Comparison of ENCODE assay signal across 30 cellular contexts in genomic region chr16:15736529-15736928, GRCh38.
"Had no signal": no experiment of that assay in that cellular context is flagged by ENCODE, and none has a peak within 500 bp of the region (broad histone marks: within the 10 kb centered on the region; RNA-seq: fewer than 3 reads in every experiment).

No MANE protein-coding gene starts in this region.

- H3K4me1 ChIP-seq: adrenal gland, body of pancreas, colonic mucosa had no signal

- DNase-seq: activated CD4-positive, alpha-beta memory T cell treated with anti-CD3 and anti-CD28 coated beads, Interleukin-2, amount 10 ng/mL, durations not matched to agents 7 days and 5 days; activated CD4-positive, alpha-beta T cell treated with anti-CD3 and anti-CD28 coated beads for 4 hours; activated CD4-positive, alpha-beta T cell treated with anti-CD3 and anti-CD28 coated beads, Interleukin-2, amount 10 ng/mL, durations not matched to agents 7 days and 5 days; activated CD4-positive, alpha-beta T cell treated with anti-CD3 and anti-CD28 coated beads, Interleukin-2, amount 50 U/mL, for 4 hours; activated CD4-positive, CD25-positive, alpha-beta regulatory T cell; activated CD4-positive, CD25-positive, alpha-beta regulatory T cell treated with anti-CD3 and anti-CD28 coated beads, Interleukin-2, amount 50 U/mL, for 72 hours; activated CD8-positive, alpha-beta memory T cell treated with anti-CD3 and anti-CD28 coated beads, Interleukin-2, amount 50 U/mL, for 48 hours; activated gamma-delta T cell; activated naive CD4-positive, alpha-beta T cell; activated naive CD4-positive, alpha-beta T cell treated with anti-CD3 and anti-CD28 coated beads, Interleukin-2, amount 10 ng/mL, durations not matched to agents 7 days and 5 days; activated T-cell treated with anti-CD3 and anti-CD28 coated beads for 4 hours; activated T-cell treated with anti-CD3 and anti-CD28 coated beads, Interleukin-2, amount 50 U/mL, for 24 hours; activated T-cell treated with anti-CD3 and anti-CD28 coated beads, Interleukin-2, amount 50 U/mL, for 72 hours; adrenal gland; amygdala; aorta; body of pancreas; central memory CD4-positive, alpha-beta T cell; cerebellar nuclear complex; colonic mucosa; effector CD8-positive, alpha-beta T cell; foreskin fibroblast; head of caudate nucleus; T-helper 1 cell; T-helper 17 cell; T1000; WERI-Rb-1 had no signal

- H3K36me3 ChIP-seq: adrenal gland, colonic mucosa, WERI-Rb-1 had no signal

- H3K4me1 Mint-ChIP-seq: activated CD4-positive, alpha-beta T cell treated with anti-CD3 and anti-CD28 coated beads, Interleukin-2, amount 10 ng/mL, durations not matched to agents 7 days and 5 days had no signal

- H3K27me3 Mint-ChIP-seq: activated CD4-positive, alpha-beta memory T cell treated with anti-CD3 and anti-CD28 coated beads, Interleukin-2, amount 10 ng/mL, durations not matched to agents 7 days and 5 days; activated CD4-positive, alpha-beta T cell treated with anti-CD3 and anti-CD28 coated beads, Interleukin-2, amount 10 ng/mL, durations not matched to agents 7 days and 5 days; activated naive CD4-positive, alpha-beta T cell treated with anti-CD3 and anti-CD28 coated beads, Interleukin-2, amount 10 ng/mL, durations not matched to agents 7 days and 5 days; activated T-cell treated with anti-CD3 and anti-CD28 coated beads, Interleukin-2, amount 50 U/mL, for 24 hours; T-helper 17 cell had no signal

- H3K9me3 Mint-ChIP-seq: activated CD4-positive, alpha-beta memory T cell treated with anti-CD3 and anti-CD28 coated beads, Interleukin-2, amount 10 ng/mL, durations not matched to agents 7 days and 5 days; activated CD4-positive, alpha-beta T cell treated with anti-CD3 and anti-CD28 coated beads, Interleukin-2, amount 10 ng/mL, durations not matched to agents 7 days and 5 days; activated naive CD4-positive, alpha-beta T cell treated with anti-CD3 and anti-CD28 coated beads, Interleukin-2, amount 10 ng/mL, durations not matched to agents 7 days and 5 days; activated naive CD4-positive, alpha-beta T cell treated with anti-CD3 and anti-CD28 coated beads, Interleukin-2, amount 50 U/mL, for 72 hours; T-helper 2 cell treated with Interferon-gamma antibody and Interleukin-4, amounts not matched to agents 5 μg/mL and 100 μg/mL, for 36 hours had no signal

- H3K9me3 ChIP-seq: adrenal gland, body of pancreas, colonic mucosa had no signal

- ATAC-seq: activated naive CD4-positive, alpha-beta T cell treated with anti-CD3 and anti-CD28 coated beads, Interleukin-2, amount 50 U/mL, for 72 hours; activated T-cell treated with anti-CD3 and anti-CD28 coated beads, Interleukin-2, amount 50 U/mL, for 72 hours; body of pancreas; T-helper 17 cell had no signal

- H3K27ac ChIP-seq: adrenal gland, body of pancreas, colonic mucosa, epithelial cell of prostate, WERI-Rb-1 had no signal

- H3K27me3 ChIP-seq: adrenal gland, body of pancreas, colonic mucosa had no signal

- H3K27ac Mint-ChIP-seq: activated CD4-positive, alpha-beta memory T cell treated with anti-CD3 and anti-CD28 coated beads, Interleukin-2, amount 10 ng/mL, durations not matched to agents 7 days and 5 days; activated CD4-positive, alpha-beta T cell treated with anti-CD3 and anti-CD28 coated beads, Interleukin-2, amount 10 ng/mL, durations not matched to agents 7 days and 5 days; T-helper 2 cell treated with Interferon-gamma antibody and Interleukin-4, amounts not matched to agents 5 μg/mL and 100 μg/mL, for 36 hours had no signal

- H3K4me3 ChIP-seq: adrenal gland, body of pancreas, colonic mucosa had no signal

- H3K4me3 Mint-ChIP-seq: activated CD4-positive, alpha-beta memory T cell treated with anti-CD3 and anti-CD28 coated beads, Interleukin-2, amount 10 ng/mL, durations not matched to agents 7 days and 5 days; activated CD4-positive, alpha-beta T cell treated with anti-CD3 and anti-CD28 coated beads, Interleukin-2, amount 10 ng/mL, durations not matched to agents 7 days and 5 days; activated naive CD4-positive, alpha-beta T cell treated with anti-CD3 and anti-CD28 coated beads, Interleukin-2, amount 10 ng/mL, durations not matched to agents 7 days and 5 days; activated T-cell treated with anti-CD3 and anti-CD28 coated beads, Interleukin-2, amount 50 U/mL, for 24 hours; activated T-cell treated with anti-CD3 and anti-CD28 coated beads, Interleukin-2, amount 50 U/mL, for 72 hours; T-helper 17 cell; T-helper 2 cell treated with Interferon-gamma antibody and Interleukin-4, amounts not matched to agents 5 μg/mL and 100 μg/mL, for 36 hours had no signal
